In genomic region chr17:63478814-63479494, GRCh38 we compare ENCODE assay signal across 8 cellular contexts. TPM values are rescaled to one million over a fixed set of nuclear protein-coding genes. Genes with fewer than 3 reads are reported as not detected.
DNase-seq lines count a peak whose midpoint lies in the region; ATAC-seq and TF ChIP-seq lines count a peak whose summit lies in the region.

No MANE protein-coding gene starts in this region.

- H3K4me3 ChIP-seq in AG04450 (ENCODE audit: low read depth, low read length) (no peak overlapping the region), HL-60 (replicated peaks; ENCODE audit: insufficient read depth, low read length) (no peak overlapping the region), OCI-LY7 (ENCODE audit: low read depth, low read length, poor library complexity, severe bottlenecking) (no peak overlapping the region), esophagus squamous epithelium (no peak overlapping the region)

- no peaks in the 10 kb centered on the region for H4K20me1 ChIP-seq in OCI-LY7 (ENCODE audit: insufficient read depth, low read length)

- no peak overlapping the region for H2AFZ ChIP-seq in OCI-LY7 (ENCODE audit: low read length)

- CTCF ChIA-PET in AG04450 (lab: Charles Lee), result interaction anchor here (0.6 to 4.1 kb wide), 18 partner anchors 8 to 133 kb away, joined by 3 to 48 read pairs (median 4); partner anchors contain the start of gene CYB561
- CTCF ChIA-PET in OCI-LY7 (lab: Charles Lee; ENCODE audit: unreplicated experiment), result interaction anchor here (1.0 to 2.3 kb wide), 3 partner anchors 51 to 62 kb away, joined by 3 to 15 read pairs (median 3); no protein-coding TSS in a partner anchor

- TF ChIP-seq CTCF in AG04450 (IDR thresholded peaks at IDR 0.05; ENCODE audit: low read depth, low read length) (peak; percentile 88), HL-60 (IDR thresholded peaks at IDR 0.05; ENCODE audit: insufficient read depth, low read length) (peak; percentile 92), OCI-LY7 (conservative IDR thresholded peaks at IDR 0.05; ENCODE audit: low read length) (peak; percentile 86), esophagus squamous epithelium (IDR thresholded peaks at IDR 0.05) (peak; percentile 67 to 93 (median 82)), natural killer cell (IDR thresholded peaks at IDR 0.05) (peak; percentile 59)

- no peak overlapping the region for H3K27ac ChIP-seq in AG04450 (ENCODE audit: low read depth, low read length)
- no peak overlapping the region for H3K27ac ChIP-seq in HL-60 (replicated peaks)
- H3K27ac ChIP-seq in OCI-LY7 (ENCODE audit: low read depth, low read length, poor library complexity, severe bottlenecking), result no peak overlapping the region
- H3K27ac ChIP-seq in esophagus squamous epithelium, result no peak overlapping the region

- no peak overlapping the region for H3K4me2 ChIP-seq in OCI-LY7 (ENCODE audit: low read length)

- H3K9me3 ChIP-seq in AG04450 (ENCODE audit: control insufficient read depth, insufficient read depth, low read length), result no peaks in the 10 kb centered on the region; the same call in 1 of the 2 replicates
- H3K9me3 ChIP-seq in OCI-LY7 (ENCODE audit: low read length), result no peaks in the 10 kb centered on the region
- H3K9me3 ChIP-seq in esophagus squamous epithelium, result no peaks in the 10 kb centered on the region

- DNase-seq in AG04450 (ENCODE audit: low read depth, low spot score), result peak; percentile 74
- peak; percentile 51 to 75 for DNase-seq in HL-60 (ENCODE audit: low read depth in 1 of 2, low spot score in 1 of 2)
- peak; percentile 80 for DNase-seq in OCI-LY7 (ENCODE audit: low spot score)
- DNase-seq in activated T-cell treated with anti-CD3 and anti-CD28 coated beads for 24 hours (ENCODE audit: low read depth), result peak; percentile 58
- no peak for DNase-seq in esophagus squamous epithelium (lab: John Stamatoyannopoulos, UW)
- DNase-seq in natural killer cell, result peak; percentile 49

- intact Hi-C loops in OCI-LY7 (cut with micrococcal nuclease; ENCODE audit: unreplicated experiment) (loop anchor here (1.0 to 5.0 kb wide), 4 partner anchors 36 to 133 kb away; partner anchors contain the start of gene DCAF7), esophagus squamous epithelium (cut with DNase I) (no loop called here), natural killer cell (cut with micrococcal nuclease) (loop anchor here (1.0 kb wide), 1 partner anchor 54 kb away; no protein-coding TSS in a partner anchor)

- no peak overlapping the region for H3K27ac Mint-ChIP-seq in natural killer cell
- no peak overlapping the region for H3K27ac Mint-ChIP-seq in stimulated activated memory B cell treated with anti-CD40 and anti-IgM and Interleukin-4, amounts not matched to agents 10 μg/mL and 1 μg/mL and 100 μg/mL, for 72 hours

- BruUV-seq in OCI-LY7 (replicated peaks; lab: Mats Ljungman, UMichigan), result no TSS peak

- peak; percentile 46 for ATAC-seq in GM18520 (IDR thresholded peaks at IDR 0.05; ENCODE audit: unreplicated experiment)
- ATAC-seq in natural killer cell, result peak; percentile 68 to 90 (median 81)
- ATAC-seq in stimulated activated memory B cell treated with anti-CD40 and anti-IgM and Interleukin-4, amounts not matched to agents 10 μg/mL and 1 μg/mL and 100 μg/mL, for 72 hours, result peak; percentile 78

- H3K4me1 Mint-ChIP-seq in natural killer cell, result peaks cover 0 to 13% of the 10 kb centered on the region in 2 donors
- peaks cover 35% of the 10 kb centered on the region for H3K4me1 Mint-ChIP-seq in stimulated activated memory B cell treated with anti-CD40 and anti-IgM and Interleukin-4, amounts not matched to agents 10 μg/mL and 1 μg/mL and 100 μg/mL, for 72 hours

- no peaks in the 10 kb centered on the region for H3K36me3 Mint-ChIP-seq in natural killer cell
- no peaks in the 10 kb centered on the region for H3K36me3 Mint-ChIP-seq in stimulated activated memory B cell treated with anti-CD40 and anti-IgM and Interleukin-4, amounts not matched to agents 10 μg/mL and 1 μg/mL and 100 μg/mL, for 72 hours

- no peaks in the 10 kb centered on the region for H3K9me3 Mint-ChIP-seq in natural killer cell
- H3K9me3 Mint-ChIP-seq in stimulated activated memory B cell treated with anti-CD40 and anti-IgM and Interleukin-4, amounts not matched to agents 10 μg/mL and 1 μg/mL and 100 μg/mL, for 72 hours, result no peaks in the 10 kb centered on the region

- peak overlapping the region; percentile 71 for H3K4me3 Mint-ChIP-seq in natural killer cell
- H3K4me3 Mint-ChIP-seq in stimulated activated memory B cell treated with anti-CD40 and anti-IgM and Interleukin-4, amounts not matched to agents 10 μg/mL and 1 μg/mL and 100 μg/mL, for 72 hours, result peak overlapping the region; percentile 10

- H3K27me3 ChIP-seq in AG04450 (ENCODE audit: control insufficient read depth, insufficient read depth, low read length) (peaks cover 10% of the 10 kb centered on the region), HL-60 (ENCODE audit: insufficient read depth, poor library complexity, severe bottlenecking) (peaks cover 36% of the 10 kb centered on the region), esophagus squamous epithelium (peaks cover 0 to 75% (median 7%) of the 10 kb centered on the region in 4 donors)

- no peaks in the 10 kb centered on the region for H3K79me2 ChIP-seq in OCI-LY7 (ENCODE audit: insufficient read depth, low read depth, low read length)

- TF ChIP-seq POLR2A in esophagus squamous epithelium (IDR thresholded peaks at IDR 0.05), result no peak

- 27 to 60% methylated on average over 9 to 14 of the region's 16 CpGs for WGBS in esophagus squamous epithelium, 2 donors

- POLR2A ChIA-PET in AG04450 (lab: Yijun Ruan, JAX) (interaction anchor here (0.6 to 1.2 kb wide), 3 partner anchors 39 to 143 kb away, joined by 3 to 5 read pairs (median 4); no protein-coding TSS in a partner anchor), OCI-LY7 (lab: Charles Lee) (interaction anchor here (0.6 to 1.2 kb wide), 2 partner anchors 10 to 184 kb away, joined by 3 to 4 read pairs; no protein-coding TSS in a partner anchor)

- no peaks in the 10 kb centered on the region for H3K36me3 ChIP-seq in OCI-LY7 (ENCODE audit: insufficient read depth, low read length)
- H3K36me3 ChIP-seq in esophagus squamous epithelium, result no peaks in the 10 kb centered on the region

- H3K4me1 ChIP-seq in OCI-LY7 (ENCODE audit: insufficient read depth, low read length, poor library complexity, severe bottlenecking) (peaks cover 8% of the 10 kb centered on the region), esophagus squamous epithelium (peaks cover 19 to 50% (median 29%) of the 10 kb centered on the region in 3 donors)

- H3K9me2 ChIP-seq in OCI-LY7 (ENCODE audit: insufficient read depth, low read length), result no peaks in the 10 kb centered on the region

- H3K27me3 Mint-ChIP-seq in natural killer cell (ENCODE audit: low read depth in 2 of 2), result peaks cover 16 to 25% of the 10 kb centered on the region in 2 donors
- peaks cover 80% of the 10 kb centered on the region for H3K27me3 Mint-ChIP-seq in stimulated activated memory B cell treated with anti-CD40 and anti-IgM and Interleukin-4, amounts not matched to agents 10 μg/mL and 1 μg/mL and 100 μg/mL, for 72 hours

RNA-seq across cellular contexts. Expression of gene ACE, which starts 2.1 kb away (rescaled TPM):
- polyA plus RNA-seq in AG04450 (2011; rRNA removed), result 0.99 and 1.1 TPM in 2 replicates
- polyA minus RNA-seq in AG04450 (2011; rRNA and poly(A)+ RNA removed), result 1.1 and 1.8 TPM in 2 replicates
- 0.33 and 2.3 TPM in 2 replicates for total RNA-seq in OCI-LY7 (2014; rRNA removed; shearing (Covaris generic))
- total RNA-seq in OCI-LY7 (2022) (3.6 and 5.1 TPM in 2 replicates), esophagus squamous epithelium (1 to 10 TPM; 3.1 to 5.8 (median 4.2) TPM), natural killer cell (1 to 10 TPM in 2 of 3 donors, under 1 TPM in 1; 0.86 to 1.2 (median 1.0) TPM)

RNA-seq across cellular contexts. Expression of gene CYB561, which starts 32.8 kb away (rescaled TPM):
- 4.9 and 5.3 TPM in 2 replicates for polyA plus RNA-seq in AG04450 (2011; rRNA removed)
- polyA minus RNA-seq in AG04450 (2011; rRNA and poly(A)+ RNA removed), result 7.1 and 10.7 TPM in 2 replicates
- total RNA-seq in OCI-LY7 (2014; rRNA removed; shearing (Covaris generic)), result not detected in 2 replicates
- not detected in 2 replicates for total RNA-seq in OCI-LY7 (2022)
- total RNA-seq in esophagus squamous epithelium, result 10 to 100 TPM; 32.4 to 95.6 (median 42.4) TPM
- total RNA-seq in natural killer cell, result 10 to 100 TPM; 16.3 to 19.3 (median 19.2) TPM

RNA-seq across cellular contexts. Expression of gene KCNH6, which starts 44.2 kb away (rescaled TPM):
- polyA plus RNA-seq in AG04450 (2011; rRNA removed), result 0.04 and 0.06 TPM in 2 replicates
- not detected in 2 replicates for polyA minus RNA-seq in AG04450 (2011; rRNA and poly(A)+ RNA removed)
- total RNA-seq in OCI-LY7 (2014; rRNA removed; shearing (Covaris generic)), result not detected in 2 replicates
- not detected in 2 replicates for total RNA-seq in OCI-LY7 (2022)
- total RNA-seq in esophagus squamous epithelium, result not detected
- not detected for total RNA-seq in natural killer cell

Comparison
In these comparisons a context has a peak if more than half of its experiments do, and no peak if none do; other contexts are left out.
1. RNA of gene CYB561, which starts 32.8 kb away (total RNA-seq): 32.4 to 95.6 TPM in esophagus squamous epithelium and 16.3 to 19.3 TPM in natural killer cell; not detected in OCI-LY7; every median in the first group is over 10 times any median in the second.
2. Peak in every context shown above with its lines, with median percentiles within 50 percentile points of each other: CTCF ChIP-seq and ATAC-seq.